In genomic region chr15:74490339-74490689, GRCh38 we compare ENCODE assay signal across 11 cellular contexts. TPM values are rescaled to one million over a fixed set of nuclear protein-coding genes. Genes with fewer than 3 reads are reported as not detected.
A peak's percentile ranks its signal among the peaks of the same experiment; 100 is the strongest.
DNase-seq lines count a peak whose midpoint lies in the region; ATAC-seq, FAIRE-seq and TF ChIP-seq lines count a peak whose summit lies in the region.
"Had no signal": no experiment of that assay in that cellular context is flagged by ENCODE, and none has a peak within 500 bp of the region (broad histone marks: within the 10 kb centered on the region; RNA-seq: fewer than 3 reads in every experiment).

No MANE protein-coding gene starts in this region.

- H3K79me2 ChIP-seq in KMS-11 (ENCODE audit: insufficient read depth, low read depth) = no peaks in the 10 kb centered on the region
- H3K79me2 ChIP-seq in GM12878 (ENCODE audit: control insufficient read depth, insufficient read depth, low read length) = peaks cover 3% of the 10 kb centered on the region
- H3K79me2 ChIP-seq: hepatocyte had no signal

- no peaks in the 10 kb centered on the region for H3K9me3 Mint-ChIP-seq in nephron
- H3K9me3 Mint-ChIP-seq: activated CD4-positive, alpha-beta T cell treated with anti-CD3 and anti-CD28 coated beads, Interleukin-2, amount 10 ng/mL, durations not matched to agents 24 days and 14 days had no signal

- RAD21 ChIA-PET in GM12878 (lab: Charles Lee; ENCODE audit: unreplicated experiment) = interaction anchor here (1.0 to 2.1 kb wide), 9 partner anchors 11 to 116 kb away, joined by 3 to 8 read pairs (median 5); partner anchors contain the start of gene ARID3B

- intact Hi-C loops in GM12878 (cut with micrococcal nuclease; ENCODE audit: unreplicated experiment) = loop anchor here (1.0 to 2.0 kb wide), 3 partner anchors 50 to 115 kb away; partner anchors contain the start of gene ARID3B

- no peaks in the 10 kb centered on the region for H3K36me3 ChIP-seq in ES-I3 (ENCODE audit: insufficient read depth, low read length)
- no peaks in the 10 kb centered on the region for H3K36me3 ChIP-seq in KMS-11 (ENCODE audit: insufficient read depth)
- H3K36me3 ChIP-seq in GM12878 (ENCODE audit: control insufficient read depth in 2 of 2, insufficient read depth in 2 of 2, low read length in 1 of 2) = 0 out of 4 replicates have a peak, but pooled peaks cover 0 to 7% of the 10 kb centered on the region in 2 experiments

- H3K4me3 ChIP-seq in KMS-11 (IDR thresholded peaks at IDR 0.05; ENCODE audit: insufficient read depth, low read depth, low read length) (no peak overlapping the region), GM12878 (no peak overlapping the region)
- H3K4me3 ChIP-seq: hepatocyte had no signal

- DNase-seq in GM12878 (ENCODE audit: low read depth, low spot score) (no peak), RWPE1 (ENCODE audit: low spot score) (no peak), dedifferentiated amniotic fluid mesenchymal stem cell (ENCODE audit: extremely low spot score) (no peak)

- H3K4me3 Mint-ChIP-seq in nephron = peak overlapping the region in 2 of 3 experiments; percentile 2 to 44

- H3K27me3 Mint-ChIP-seq in nephron (ENCODE audit: low read depth) = no peaks in the 10 kb centered on the region
- H3K27me3 Mint-ChIP-seq: activated CD4-positive, alpha-beta T cell treated with anti-CD3 and anti-CD28 coated beads, Interleukin-2, amount 10 ng/mL, durations not matched to agents 24 days and 14 days had no signal

- peaks cover 5% of the 10 kb centered on the region for H3K4me1 Mint-ChIP-seq in nephron

- H2AFZ ChIP-seq in KMS-11 (ENCODE audit: low read depth) (peak overlapping the region; percentile 77), GM12878 (ENCODE audit: control insufficient read depth, low read depth, low read length) (peak overlapping the region; percentile 97)
- H2AFZ ChIP-seq: hepatocyte had no signal

- H3K4me1 ChIP-seq in ES-I3 (ENCODE audit: insufficient read depth, low read length) (0 out of 2 replicates have a peak, but pooled peaks cover 3% of the 10 kb centered on the region), KMS-11 (ENCODE audit: low read depth, poor library complexity, severe bottlenecking) (peaks cover 13% of the 10 kb centered on the region), GM12878 (ENCODE audit: control insufficient read depth, insufficient read depth, low read length) (peaks cover 8% of the 10 kb centered on the region)

- H4K20me1 ChIP-seq in KMS-11 (ENCODE audit: insufficient read depth) (no peaks in the 10 kb centered on the region), GM12878 (ENCODE audit: control insufficient read depth, insufficient read depth) (no peaks in the 10 kb centered on the region)

- peak overlapping the region in 1 of 3 experiments; percentile 78 for H3K27ac Mint-ChIP-seq in nephron
- H3K27ac Mint-ChIP-seq: activated CD4-positive, alpha-beta T cell treated with anti-CD3 and anti-CD28 coated beads, Interleukin-2, amount 10 ng/mL, durations not matched to agents 24 days and 14 days had no signal

- peak overlapping the region; percentile 38 for H3K4me2 ChIP-seq in KMS-11
- peak overlapping the region; percentile 75 for H3K4me2 ChIP-seq in GM12878 (ENCODE audit: control insufficient read depth, insufficient read depth)
- H3K4me2 ChIP-seq: hepatocyte had no signal

- TF ChIP-seq RAD21 in GM12878 (IDR thresholded peaks at IDR 0.05; ENCODE audit: insufficient read depth, low read depth, low read length) = no peak

- in situ Hi-C loops in GM12878 (cut with MboI) = no loop called here

- POLR2A ChIA-PET in GM12878 (lab: Charles Lee) = interaction anchor here (0.8 to 1.3 kb wide), 3 partner anchors 47 to 106 kb away, joined by 3 to 4 read pairs (median 4); partner anchors contain the start of gene SEMA7A
- POLR2A ChIA-PET in RWPE1 (lab: Yijun Ruan, JAX; ENCODE audit: low non-redundant PET) = no interaction called here

- 100% methylated on average over 1 of the region's 1 CpG for WGBS in GM12878 (ENCODE audit: insufficient coverage, insufficient replicate concordance, low lambda C conversion rate, missing lambda C conversion rate)

- H3K27me3 ChIP-seq in KMS-11 (ENCODE audit: insufficient read depth, low read depth) = no peaks in the 10 kb centered on the region
- H3K27me3 ChIP-seq in GM12878 (replicated peaks in 1 of 2; ENCODE audit: control insufficient read depth in 2 of 2, insufficient read depth in 2 of 2, low read length in 1 of 2) = no peaks in the 10 kb centered on the region
- H3K27me3 ChIP-seq: hepatocyte had no signal

- no peak for FAIRE-seq in GM12878 (lab: Jason Lieb, UNC)
- FAIRE-seq: RCC 7860 had no signal

- no peaks in the 10 kb centered on the region for H3K36me3 Mint-ChIP-seq in nephron (ENCODE audit: low read depth)

- 0 out of 2 replicates have a peak overlapping the region, but pooled peaks have one; percentile 2 for H3K9ac ChIP-seq in ES-I3 (ENCODE audit: low read depth, low read length)
- no peak overlapping the region for H3K9ac ChIP-seq in KMS-11
- H3K9ac ChIP-seq in GM12878 (ENCODE audit: control insufficient read depth, insufficient read depth, low read length) = no peak overlapping the region; the same call in 1 of the 2 replicates

- CTCF ChIA-PET in GM12878 (lab: Yijun Ruan, JAX) (interaction anchor here (0.7 to 4.5 kb wide), 14 partner anchors 9 to 117 kb away, joined by 3 to 41 read pairs (median 4); partner anchors contain the start of genes ARID3B and SEMA7A), RWPE1 (lab: Yijun Ruan, JAX) (interaction anchor here (0.6 to 1.0 kb wide), 2 partner anchors 13 to 58 kb away, joined by 3 read pairs; no protein-coding TSS in a partner anchor)

- SMC1A ChIA-PET in GM12878 (lab: Charles Lee; ENCODE audit: uncharacterized antibody, unreplicated experiment) = interaction anchor here (0.7 to 3.1 kb wide), 8 partner anchors 12 to 115 kb away, joined by 3 to 21 read pairs (median 6); partner anchors contain the start of gene UBL7

- no peak; the same call in 1 of the 2 replicates for TF ChIP-seq POLR2A in GM12878 (IDR thresholded peaks at IDR 0.05; ENCODE audit: low read depth, low read length)

- no TSS peak for BruUV-seq in GM12878 (replicated peaks; lab: Mats Ljungman, UMichigan)

- H3K27ac ChIP-seq in KMS-11 (peak overlapping the region; percentile 11; the same call in 1 of the 2 replicates), GM12878 (ENCODE audit: control insufficient read depth, insufficient read depth) (peak overlapping the region; percentile 54), RWPE1 (no peak overlapping the region)
- H3K27ac ChIP-seq: hepatocyte had no signal

- ATAC-seq in GM12878 (no peak), HG03354 (IDR thresholded peaks at IDR 0.05; ENCODE audit: poor library complexity, severe bottlenecking, unreplicated experiment) (no peak), HG03342 (IDR thresholded peaks at IDR 0.05; ENCODE audit: unreplicated experiment) (no peak)

- no peak for TF ChIP-seq EP300 in GM12878 (IDR thresholded peaks at IDR 0.05; ENCODE audit: borderline replicate concordance in 1 of 2, control insufficient read depth in 1 of 2, low read depth in 2 of 2, low read length in 2 of 2)

- no peaks in the 10 kb centered on the region for H3K9me3 ChIP-seq in ES-I3 (ENCODE audit: control insufficient read depth, insufficient read depth, low read length)
- no peaks in the 10 kb centered on the region; the same call in 2 of the 3 replicates for H3K9me3 ChIP-seq in GM12878 (replicated peaks; ENCODE audit: control insufficient read depth, insufficient read depth, low read length)

- TF ChIP-seq CTCF in KMS-11 (conservative IDR thresholded peaks at IDR 0.05; ENCODE audit: low read depth, low read length) (no peak), GM12878 (IDR thresholded peaks at IDR 0.05 in 2 of 3, conservative IDR thresholded peaks at IDR 0.05 in 1 of 3; ENCODE audit: control insufficient read depth in 2 of 3, extremely low read depth in 1 of 3, insufficient read depth in 1 of 3, low read depth in 3 of 3, low read length in 3 of 3) (no peak), nephron (IDR thresholded peaks at IDR 0.05; ENCODE audit: unreplicated experiment in 3 of 3) (no peak), RWPE1 (conservative IDR thresholded peaks at IDR 0.05; ENCODE audit: low read depth) (no peak)

RNA-seq across cellular contexts. Expression of gene UBL7, which starts 29.4 kb away (rescaled TPM):
- 22.7 and 26.2 TPM in 2 replicates for total RNA-seq in GM12878 (2013; cell fraction: nucleolus; rRNA removed)
- total RNA-seq in GM12878 (2014; rRNA removed) = 106 and 107 TPM in 2 replicates
- total RNA-seq in GM12878 (2014; rRNA removed; fragmentation: Illumina TruSeq; extraction: Trizol) = 44.3 and 46.6 TPM in 2 replicates
- 81.3 and 84.8 TPM in 2 replicates for total RNA-seq in GM12878 (2021)
- polyA plus RNA-seq in GM12878 (2011; ENCODE audit: low read depth) = 33.5 TPM
- 72.6 and 89.7 TPM in 2 replicates for polyA plus RNA-seq in GM12878 (2011; rRNA removed)
- 138 and 156 TPM in 2 replicates for polyA plus RNA-seq in GM12878 (2011; cell fraction: cytosol; rRNA removed)
- 60.8 and 62.4 TPM in 2 replicates for polyA plus RNA-seq in GM12878 (2011; cell fraction: nucleus; rRNA removed)
- polyA plus RNA-seq in GM12878 (2012) = 57.3 and 69.1 TPM in 2 replicates
- 61.3 and 90.5 TPM in 2 replicates for polyA plus RNA-seq in GM12878 (2014; fragmentation: Illumina TruSeq; extraction: Trizol)
- polyA plus RNA-seq in GM12878 (2014; fragmentation: Nextera tagmentation; extraction: Ambion mirVana) = 10 to 100 TPM; 25.9 to 59.1 TPM
- 117 and 135 TPM in 2 replicates for polyA plus RNA-seq in GM12878 (2014; rRNA removed)
- 100 to 1,000 TPM; 123 to 145 TPM for polyA plus RNA-seq in GM12878 (2016; fragmentation: Nextera tagmentation; extraction: Ambion mirVana)
- polyA minus RNA-seq in GM12878 (2011; rRNA and poly(A)+ RNA removed) = 79.1 and 122 TPM in 2 replicates
- 32.5 and 36.5 TPM in 2 replicates for polyA minus RNA-seq in GM12878 (2011; cell fraction: cytosol; rRNA and poly(A)+ RNA removed)
- 17.3 and 22.1 TPM in 2 replicates for polyA minus RNA-seq in GM12878 (2011; cell fraction: nucleus; rRNA and poly(A)+ RNA removed)

RNA-seq across cellular contexts. Expression of gene ARID3B, which starts 50.7 kb away (rescaled TPM):
- 84.5 and 96.1 TPM in 2 replicates for total RNA-seq in GM12878 (2013; cell fraction: nucleolus; rRNA removed)
- total RNA-seq in GM12878 (2014; rRNA removed) (16.0 and 18.6 TPM in 2 replicates), GM12878 (2014; rRNA removed; fragmentation: Illumina TruSeq; extraction: Trizol) (14.6 and 15.0 TPM in 2 replicates), GM12878 (2021) (29.3 and 32.8 TPM in 2 replicates)
- 10.9 TPM for polyA plus RNA-seq in GM12878 (2011; ENCODE audit: low read depth)
- polyA plus RNA-seq in GM12878 (2011; rRNA removed) (13.5 and 25.2 TPM in 2 replicates), GM12878 (2014; fragmentation: Illumina TruSeq; extraction: Trizol) (20.1 and 22.7 TPM in 2 replicates), GM12878 (2014; fragmentation: Nextera tagmentation; extraction: Ambion mirVana) (1 to 10 TPM; 1.1 to 1.8 TPM), GM12878 (2014; rRNA removed) (33.4 and 38.7 TPM in 2 replicates), GM12878 (2016; fragmentation: Nextera tagmentation; extraction: Ambion mirVana) (10 to 100 TPM; 33.0 to 33.4 TPM)
- 25.6 and 29.9 TPM in 2 replicates for polyA plus RNA-seq in GM12878 (2011; cell fraction: cytosol; rRNA removed)
- 63.4 and 63.6 TPM in 2 replicates for polyA plus RNA-seq in GM12878 (2011; cell fraction: nucleus; rRNA removed)
- polyA plus RNA-seq in GM12878 (2012) = 19.4 and 25.4 TPM in 2 replicates
- 24.9 and 41.5 TPM in 2 replicates for polyA minus RNA-seq in GM12878 (2011; rRNA and poly(A)+ RNA removed)
- polyA minus RNA-seq in GM12878 (2011; cell fraction: cytosol; rRNA and poly(A)+ RNA removed) = 11.7 and 12.0 TPM in 2 replicates
- polyA minus RNA-seq in GM12878 (2011; cell fraction: nucleus; rRNA and poly(A)+ RNA removed) = 21.8 and 35.0 TPM in 2 replicates

RNA-seq across cellular contexts. Expression of gene SEMA7A, which starts 56.6 kb away (rescaled TPM):
- 137 and 160 TPM in 2 replicates for total RNA-seq in GM12878 (2013; cell fraction: nucleolus; rRNA removed)
- 56.3 and 58.3 TPM in 2 replicates for total RNA-seq in GM12878 (2014; rRNA removed)
- total RNA-seq in GM12878 (2014; rRNA removed; fragmentation: Illumina TruSeq; extraction: Trizol) = 48.7 and 52.9 TPM in 2 replicates
- 112 and 114 TPM in 2 replicates for total RNA-seq in GM12878 (2021)
- 33.6 TPM for polyA plus RNA-seq in GM12878 (2011; ENCODE audit: low read depth)
- polyA plus RNA-seq in GM12878 (2011; rRNA removed) = 37.6 and 65.2 TPM in 2 replicates
- polyA plus RNA-seq in GM12878 (2011; cell fraction: cytosol; rRNA removed) = 115 and 126 TPM in 2 replicates
- polyA plus RNA-seq in GM12878 (2011; cell fraction: nucleus; rRNA removed) = 208 and 229 TPM in 2 replicates
- polyA plus RNA-seq in GM12878 (2012) = 60.0 and 110 TPM in 2 replicates
- polyA plus RNA-seq in GM12878 (2014; fragmentation: Illumina TruSeq; extraction: Trizol) = 47.9 and 70.5 TPM in 2 replicates
- 1 to 10 TPM in 1 of 2 experiments, under 1 TPM in 1; 0.08 to 1.1 TPM for polyA plus RNA-seq in GM12878 (2014; fragmentation: Nextera tagmentation; extraction: Ambion mirVana)
- polyA plus RNA-seq in GM12878 (2014; rRNA removed) = 99.1 and 99.2 TPM in 2 replicates
- 10 to 100 TPM; 13.3 to 15.6 TPM for polyA plus RNA-seq in GM12878 (2016; fragmentation: Nextera tagmentation; extraction: Ambion mirVana)
- polyA minus RNA-seq in GM12878 (2011; rRNA and poly(A)+ RNA removed) = 75.6 and 130 TPM in 2 replicates
- polyA minus RNA-seq in GM12878 (2011; cell fraction: cytosol; rRNA and poly(A)+ RNA removed) = 48.1 and 52.4 TPM in 2 replicates
- polyA minus RNA-seq in GM12878 (2011; cell fraction: nucleus; rRNA and poly(A)+ RNA removed) = 48.2 and 63.7 TPM in 2 replicates
